In genomic region chr1:31110846-31111245, GRCh38 we compare ENCODE assay signal across 1 cellular context.
TF ChIP-seq lines count a peak whose summit lies in the region.

No MANE protein-coding gene starts in this region.

TF ChIP-seq in A549, 52 proteins besides CTCF, POLR2A, EP300 and RAD21:
- no peak for TF ChIP-seq CBX2 (IDR thresholded peaks at IDR 0.05; ENCODE audit: borderline replicate concordance, low read depth)
- no peak for TF ChIP-seq ZFP36 (IDR thresholded peaks at IDR 0.05; ENCODE audit: borderline replicate concordance, partially characterized antibody)
- TF ChIP-seq POLR2AphosphoS2 (conservative IDR thresholded peaks at IDR 0.05; ENCODE audit: low read length), result no peak
- no peak for TF ChIP-seq ZC3H11A (IDR thresholded peaks at IDR 0.05)
- TF ChIP-seq HES2 (IDR thresholded peaks at IDR 0.05), result no peak
- TF ChIP-seq TFCP2L1 (CRISPR knock-in tag; IDR thresholded peaks at IDR 0.05), result no peak
- no peak for TF ChIP-seq EHF (CRISPR knock-in tag; IDR thresholded peaks at IDR 0.05)
- TF ChIP-seq MAX (IDR thresholded peaks at IDR 0.05), result no peak
- TF ChIP-seq TP53 (CRISPR knock-in tag; IDR thresholded peaks at IDR 0.05), result no peak
- no peak for TF ChIP-seq KDM1A (IDR thresholded peaks at IDR 0.05; ENCODE audit: low read depth)
- TF ChIP-seq REST (IDR thresholded peaks at IDR 0.05), result no peak
- no peak for TF ChIP-seq HEYL (CRISPR knock-in tag; IDR thresholded peaks at IDR 0.05)
- TF ChIP-seq EHMT2 (IDR thresholded peaks at IDR 0.05; ENCODE audit: low read depth), result no peak
